In the genomic region with DNA sequence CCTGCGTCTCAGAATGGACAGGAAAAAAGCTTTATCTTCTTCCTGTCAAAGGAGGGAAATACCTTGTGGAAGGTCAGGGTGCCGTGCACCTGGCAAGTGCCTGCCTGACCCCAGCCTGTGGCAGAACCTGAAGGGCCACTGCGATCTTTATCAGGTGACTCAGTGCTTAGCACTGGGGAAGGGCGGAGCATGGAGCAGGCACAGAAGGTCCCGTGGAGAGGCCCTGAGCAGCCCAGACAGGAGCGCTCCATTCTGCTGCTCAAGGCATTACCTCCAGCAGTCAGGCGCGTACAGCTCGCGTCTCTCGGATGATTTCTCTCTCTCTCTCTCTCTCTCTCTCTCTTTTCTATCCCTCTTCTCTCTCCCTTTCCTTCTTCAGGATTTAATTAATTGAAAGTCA, we compare ENCODE assay signal across 14 cellular contexts. TPM values are rescaled to one million over a fixed set of nuclear protein-coding genes. Genes with fewer than 3 reads are reported as not detected.
DNase-seq lines count a peak whose midpoint lies in the region; ATAC-seq and TF ChIP-seq lines count a peak whose summit lies in the region.
"Had no signal": no experiment of that assay in that cellular context is flagged by ENCODE, and none has a peak within 500 bp of the region (broad histone marks: within the 10 kb centered on the region; RNA-seq: fewer than 3 reads in every experiment).

No MANE protein-coding gene starts in this region.

- TF ChIP-seq RAD21 in Ishikawa (IDR thresholded peaks at IDR 0.05; ENCODE audit: low read depth) = no peak

- peak; percentile 15 for DNase-seq in COLO668 (lab: John Stamatoyannopoulos, UW; ENCODE audit: unreplicated experiment)
- peak; percentile 36 for DNase-seq in dermis blood vessel endothelial cell
- peak; percentile 82 for DNase-seq in mucosa of gallbladder (ENCODE audit: low spot score)
- no peak for DNase-seq in KBM-7
- no peak for DNase-seq in activated CD4-positive, alpha-beta T cell treated with anti-CD3 and anti-CD28 coated beads for 4 hours
- no peak for DNase-seq in NCI-H146 treated with DMSO at 0.1 percent for 48 hours (lab: John Stamatoyannopoulos, UW; ENCODE audit: unreplicated experiment)
- DNase-seq: activated CD4-positive, CD25-positive, alpha-beta regulatory T cell; DMS79; effector memory CD4-positive, alpha-beta T cell; HFFc6; NCI-H1048; stimulated activated CD4-positive, alpha-beta T cell treated with anti-CD3 and anti-CD28 coated beads, Interleukin-12 subunit alpha, Interleukin-12 subunit beta, amount 100 ng/mL, for 4 hours had no signal

- in situ Hi-C loops in KBM-7 (cut with MboI; ENCODE audit: low pct_unique_long_range_greater_than_20kb, low sequenced_read_pairs) = no loop called here

- peak; percentile 43; the same call in 1 of the 2 replicates for TF ChIP-seq EP300 in Ishikawa (IDR thresholded peaks at IDR 0.05; ENCODE audit: borderline replicate concordance)

- no peak for ATAC-seq in HG02798 (IDR thresholded peaks at IDR 0.05; ENCODE audit: poor library complexity, unreplicated experiment)

TF ChIP-seq in Ishikawa, 13 proteins besides CTCF, POLR2A, EP300 and RAD21:
- TF ChIP-seq, protein P1, sequence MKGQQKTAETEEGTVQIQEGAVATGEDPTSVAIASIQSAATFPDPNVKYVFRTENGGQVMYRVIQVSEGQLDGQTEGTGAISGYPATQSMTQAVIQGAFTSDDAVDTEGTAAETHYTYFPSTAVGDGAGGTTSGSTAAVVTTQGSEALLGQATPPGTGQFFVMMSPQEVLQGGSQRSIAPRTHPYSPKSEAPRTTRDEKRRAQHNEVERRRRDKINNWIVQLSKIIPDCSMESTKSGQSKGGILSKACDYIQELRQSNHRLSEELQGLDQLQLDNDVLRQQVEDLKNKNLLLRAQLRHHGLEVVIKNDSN (IDR thresholded peaks at IDR 0.05) = peak; percentile 70
- TF ChIP-seq YY1 (IDR thresholded peaks at IDR 0.05; ENCODE audit: low read depth) (0 out of 2 replicates have a peak, but pooled peaks have one; percentile 30), CEBPB (IDR thresholded peaks at IDR 0.05) (no peak), TAF1 (IDR thresholded peaks at IDR 0.05; ENCODE audit: low read depth) (no peak; the same call in 1 of the 2 replicates), TEAD4 (IDR thresholded peaks at IDR 0.05) (peak; percentile 16; the same call in 1 of the 2 replicates), CREB1 (IDR thresholded peaks at IDR 0.05; ENCODE audit: low read depth) (no peak), NFIC (IDR thresholded peaks at IDR 0.05) (no peak), TCF12 (IDR thresholded peaks at IDR 0.05; ENCODE audit: low read depth) (peak; percentile 66), ZBTB7A (IDR thresholded peaks at IDR 0.05; ENCODE audit: low read depth) (no peak)
- TF ChIP-seq, protein P2, sequence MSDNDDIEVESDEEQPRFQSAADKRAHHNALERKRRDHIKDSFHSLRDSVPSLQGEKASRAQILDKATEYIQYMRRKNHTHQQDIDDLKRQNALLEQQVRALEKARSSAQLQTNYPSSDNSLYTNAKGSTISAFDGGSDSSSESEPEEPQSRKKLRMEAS (IDR thresholded peaks at IDR 0.05) = peak; percentile 62
- TF ChIP-seq, protein P3, sequence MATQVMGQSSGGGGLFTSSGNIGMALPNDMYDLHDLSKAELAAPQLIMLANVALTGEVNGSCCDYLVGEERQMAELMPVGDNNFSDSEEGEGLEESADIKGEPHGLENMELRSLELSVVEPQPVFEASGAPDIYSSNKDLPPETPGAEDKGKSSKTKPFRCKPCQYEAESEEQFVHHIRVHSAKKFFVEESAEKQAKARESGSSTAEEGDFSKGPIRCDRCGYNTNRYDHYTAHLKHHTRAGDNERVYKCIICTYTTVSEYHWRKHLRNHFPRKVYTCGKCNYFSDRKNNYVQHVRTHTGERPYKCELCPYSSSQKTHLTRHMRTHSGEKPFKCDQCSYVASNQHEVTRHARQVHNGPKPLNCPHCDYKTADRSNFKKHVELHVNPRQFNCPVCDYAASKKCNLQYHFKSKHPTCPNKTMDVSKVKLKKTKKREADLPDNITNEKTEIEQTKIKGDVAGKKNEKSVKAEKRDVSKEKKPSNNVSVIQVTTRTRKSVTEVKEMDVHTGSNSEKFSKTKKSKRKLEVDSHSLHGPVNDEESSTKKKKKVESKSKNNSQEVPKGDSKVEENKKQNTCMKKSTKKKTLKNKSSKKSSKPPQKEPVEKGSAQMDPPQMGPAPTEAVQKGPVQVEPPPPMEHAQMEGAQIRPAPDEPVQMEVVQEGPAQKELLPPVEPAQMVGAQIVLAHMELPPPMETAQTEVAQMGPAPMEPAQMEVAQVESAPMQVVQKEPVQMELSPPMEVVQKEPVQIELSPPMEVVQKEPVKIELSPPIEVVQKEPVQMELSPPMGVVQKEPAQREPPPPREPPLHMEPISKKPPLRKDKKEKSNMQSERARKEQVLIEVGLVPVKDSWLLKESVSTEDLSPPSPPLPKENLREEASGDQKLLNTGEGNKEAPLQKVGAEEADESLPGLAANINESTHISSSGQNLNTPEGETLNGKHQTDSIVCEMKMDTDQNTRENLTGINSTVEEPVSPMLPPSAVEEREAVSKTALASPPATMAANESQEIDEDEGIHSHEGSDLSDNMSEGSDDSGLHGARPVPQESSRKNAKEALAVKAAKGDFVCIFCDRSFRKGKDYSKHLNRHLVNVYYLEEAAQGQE (IDR thresholded peaks at IDR 0.05; ENCODE audit: low read depth) = no peak

RNA-seq across cellular contexts. Expression of a gene that starts 31.7 kb away (rescaled TPM):
- total RNA-seq in dermis blood vessel endothelial cell = 8.3 and 12.1 TPM in 2 replicates
- 9.5 TPM for total RNA-seq in mucosa of gallbladder

Comparison
In these comparisons a context has a peak if more than half of its experiments do, and no peak if none do; other contexts are left out.
1. DNase-seq: peak in COLO668 (single experiment), dermis blood vessel endothelial cell (single experiment) and mucosa of gallbladder (single experiment); none in KBM-7 (single experiment), activated CD4-positive, alpha-beta T cell treated with anti-CD3 and anti-CD28 coated beads for 4 hours (0 of 2) and NCI-H146 treated with DMSO at 0.1 percent for 48 hours (single experiment).